8 cellular contexts compared by ENCODE assay signal in genomic region chr1:9009438-9010366, GRCh38. TPM values are rescaled to one million over a fixed set of nuclear protein-coding genes. Genes with fewer than 3 reads are reported as not detected.
DNase-seq lines count a peak whose midpoint lies in the region; ATAC-seq, FAIRE-seq and TF ChIP-seq lines count a peak whose summit lies in the region.

No MANE protein-coding gene starts in this region.

- H3K4me3 ChIP-seq in A549 (no peak overlapping the region), fibroblast of lung (replicated peaks in 1 of 4; ENCODE audit: control extremely low read depth in 1 of 4, insufficient read depth in 1 of 4, low read depth in 3 of 4, low read length in 4 of 4) (no peak overlapping the region), smooth muscle cell (no peak overlapping the region)

- in situ Hi-C loops in GM13976 (cut with MboI; ENCODE audit: low sequenced_read_pairs, unreplicated experiment), result loop anchor here (5.0 kb wide), 1 partner anchor 93 kb away; no protein-coding TSS in a partner anchor

- H3K9ac ChIP-seq in fibroblast of lung (ENCODE audit: insufficient read depth, low read length) (no peak overlapping the region), smooth muscle cell (ENCODE audit: low read depth) (no peak overlapping the region)

- CTCF ChIA-PET in A549 (lab: Yijun Ruan, JAX), result interaction anchor here (1.1 to 3.6 kb wide), 4 partner anchors 90 to 93 kb away, joined by 3 to 17 read pairs (median 10); no protein-coding TSS in a partner anchor

- H4K20me1 ChIP-seq in fibroblast of lung (ENCODE audit: control insufficient read depth, extremely low read depth, insufficient read depth, low read length) (no peaks in the 10 kb centered on the region), smooth muscle cell (ENCODE audit: low read depth) (no peaks in the 10 kb centered on the region)

- H2AFZ ChIP-seq in fibroblast of lung (ENCODE audit: low read length) (no peak overlapping the region), smooth muscle cell (ENCODE audit: low read depth) (no peak overlapping the region)

- TF ChIP-seq EP300 in A549 (IDR thresholded peaks at IDR 0.05), result no peak

- TF ChIP-seq CTCF in A549 (IDR thresholded peaks at IDR 0.05) (no peak; the same call in 2 of the 3 replicates), GM13976 (IDR thresholded peaks at IDR 0.05; ENCODE audit: borderline replicate concordance, control extremely low read depth, extremely low read depth, insufficient read depth, missing control alignments) (peak; percentile 64), fibroblast of lung (conservative IDR thresholded peaks at IDR 0.05 in 1 of 2, IDR thresholded peaks at IDR 0.05 in 1 of 2; ENCODE audit: low read depth in 1 of 2, low read length in 2 of 2) (peak; percentile 43 to 69), smooth muscle cell (IDR thresholded peaks at IDR 0.05; ENCODE audit: borderline replicate concordance, insufficient read depth, poor library complexity, severe bottlenecking) (peak; percentile 46)

- no peak for FAIRE-seq in A549 (lab: Jason Lieb, UNC)

- no peaks in the 10 kb centered on the region for H3F3A ChIP-seq in smooth muscle cell (ENCODE audit: low read depth)

- DNase-seq in A549 (ENCODE audit: low read depth in 1 of 2, low spot score in 1 of 2) (peak in 1 of 2 experiments; percentile 30), GM13976 (ENCODE audit: low spot score) (peak; percentile 76), fibroblast of lung (ENCODE audit: low read depth in 2 of 2) (peak; percentile 11 to 24), smooth muscle cell (lab: John Stamatoyannopoulos, UW; ENCODE audit: unreplicated experiment) (no peak)

- WGBS in A549 (ENCODE audit: missing lambda C conversion rate), result 67% methylated on average over 18 of the region's 21 CpGs
- 53% methylated on average over 21 of the region's 21 CpGs for WGBS in smooth muscle cell (ENCODE audit: low lambda C conversion rate)

- H3K79me2 ChIP-seq in fibroblast of lung (ENCODE audit: control insufficient read depth, insufficient read depth, low read length), result no peaks in the 10 kb centered on the region
- H3K79me2 ChIP-seq in smooth muscle cell (ENCODE audit: low read depth), result no peaks in the 10 kb centered on the region

- H3K27ac ChIP-seq in A549 (no peak overlapping the region), fibroblast of lung (ENCODE audit: insufficient read depth, low read length) (no peak overlapping the region), smooth muscle cell (ENCODE audit: low read depth) (no peak overlapping the region)

- H3K4me2 ChIP-seq in A549, result no peak overlapping the region
- H3K4me2 ChIP-seq in fibroblast of lung (ENCODE audit: extremely low read depth, insufficient read depth, low read length), result no peak overlapping the region
- H3K4me2 ChIP-seq in smooth muscle cell, result no peak overlapping the region

- peak in 1 of 2 experiments; percentile 19; a peak in 1 of 5 replicates for TF ChIP-seq RAD21 in A549 (conservative IDR thresholded peaks at IDR 0.05 in 1 of 2, IDR thresholded peaks at IDR 0.05 in 1 of 2)

- H3K27me3 ChIP-seq in fibroblast of lung (ENCODE audit: control insufficient read depth, insufficient read depth, low read length) (peaks cover 2% of the 10 kb centered on the region), smooth muscle cell (ENCODE audit: low read depth) (no peaks in the 10 kb centered on the region)

- POLR2A ChIA-PET in A549 (lab: Yijun Ruan, JAX), result no interaction called here

- H3K9me3 ChIP-seq in A549, result no peaks in the 10 kb centered on the region
- no peaks in the 10 kb centered on the region for H3K9me3 ChIP-seq in fibroblast of lung (ENCODE audit: control insufficient read depth, insufficient read depth, low read depth, low read length)
- no peaks in the 10 kb centered on the region for H3K9me3 ChIP-seq in smooth muscle cell (replicated peaks; ENCODE audit: low read depth)

- ATAC-seq in A549 (peak; percentile 20 to 56; a peak in 4 of 6 replicates), HG02610 (IDR thresholded peaks at IDR 0.05; ENCODE audit: unreplicated experiment) (no peak), GM19351 (IDR thresholded peaks at IDR 0.05; ENCODE audit: unreplicated experiment) (no peak), HG03139 (IDR thresholded peaks at IDR 0.05; ENCODE audit: unreplicated experiment) (no peak)

- no peaks in the 10 kb centered on the region for H3K36me3 ChIP-seq in fibroblast of lung (ENCODE audit: control insufficient read depth, insufficient read depth, low read length)
- H3K36me3 ChIP-seq in smooth muscle cell (ENCODE audit: low read depth), result no peaks in the 10 kb centered on the region

- H3K4me1 ChIP-seq in A549 (peaks cover 3% of the 10 kb centered on the region; the same call in 1 of the 3 replicates), fibroblast of lung (ENCODE audit: control insufficient read depth, extremely low read depth, insufficient read depth, low read length) (no peaks in the 10 kb centered on the region), smooth muscle cell (ENCODE audit: low read depth) (no peaks in the 10 kb centered on the region)

- TF ChIP-seq POLR2A in A549 (IDR thresholded peaks at IDR 0.05; ENCODE audit: low read length), result no peak
- TF ChIP-seq POLR2A in Raji (IDR thresholded peaks at IDR 0.05; ENCODE audit: insufficient read depth, low read depth, low read length), result peak; percentile 62; the same call in 1 of the 2 replicates

TF ChIP-seq in A549, 52 proteins besides CTCF, POLR2A, EP300 and RAD21:
- TF ChIP-seq TFCP2L1 (CRISPR knock-in tag; IDR thresholded peaks at IDR 0.05), result no peak
- no peak for TF ChIP-seq KDM5A (IDR thresholded peaks at IDR 0.05)

RNA-seq across cellular contexts. Expression of gene SLC2A7, which starts 16.5 kb away (rescaled TPM):
- polyA plus RNA-seq in A549 (2011; rRNA removed) (not detected in 2 replicates), A549 (2017; fragmentation: RNase III; extraction: RNeasy Plus Mini Kit Qiagen cat#74134 plus additional on column Dnase treatment) (0.05 TPM in 2 of 3 replicates, not detected in the other), fibroblast of lung (not detected in 2 replicates), smooth muscle cell (not detected in 2 replicates)
- polyA plus RNA-seq in A549 (2012; cell fraction: cytosol; rRNA removed), result 0.03 TPM in 1 of 2 replicates, not detected in the other
- polyA plus RNA-seq in A549 (2012; cell fraction: nucleus; rRNA removed), result not detected in 2 replicates
- not detected in 2 replicates for polyA minus RNA-seq in A549 (2011; rRNA and poly(A)+ RNA removed)
- total RNA-seq in fibroblast of lung (not detected in 2 replicates), smooth muscle cell (not detected in 2 replicates)
- polyA plus RNA-seq in fibroblast of lung (2012), result not detected in 2 replicates
- not detected in 2 replicates for polyA minus RNA-seq in fibroblast of lung (ENCODE audit: low replicate concordance)

RNA-seq across cellular contexts. Expression of gene SLC2A5, which starts 59.7 kb away (rescaled TPM):
- 0.03 and 0.12 TPM in 2 replicates for polyA plus RNA-seq in A549 (2011; rRNA removed)
- polyA plus RNA-seq in A549 (2012; cell fraction: cytosol; rRNA removed), result 0.04 TPM in 2 replicates
- polyA plus RNA-seq in A549 (2012; cell fraction: nucleus; rRNA removed), result 0.17 and 0.29 TPM in 2 replicates
- polyA plus RNA-seq in A549 (2017; fragmentation: RNase III; extraction: RNeasy Plus Mini Kit Qiagen cat#74134 plus additional on column Dnase treatment), result 0.12 to 0.22 TPM (median 0.19 TPM) in 3 replicates
- polyA minus RNA-seq in A549 (2011; rRNA and poly(A)+ RNA removed), result 1.5 TPM in 1 of 2 replicates, not detected in the other
- total RNA-seq in fibroblast of lung, result 0.77 and 0.83 TPM in 2 replicates
- polyA plus RNA-seq in fibroblast of lung, result 0.33 and 5.8 TPM in 2 replicates
- polyA plus RNA-seq in fibroblast of lung (2012), result 0.25 and 4.9 TPM in 2 replicates
- 1.4 TPM in 1 of 2 replicates, not detected in the other for polyA minus RNA-seq in fibroblast of lung (ENCODE audit: low replicate concordance)
- 0.04 and 0.09 TPM in 2 replicates for total RNA-seq in smooth muscle cell
- polyA plus RNA-seq in smooth muscle cell, result not detected in 2 replicates

Comparison
In these comparisons a context has a peak if more than half of its experiments do, and no peak if none do; other contexts are left out.
1. ATAC-seq: peak in A549 (2 of 2); none in HG02610 (single experiment), GM19351 (single experiment) and HG03139 (single experiment).